In the genomic region with DNA sequence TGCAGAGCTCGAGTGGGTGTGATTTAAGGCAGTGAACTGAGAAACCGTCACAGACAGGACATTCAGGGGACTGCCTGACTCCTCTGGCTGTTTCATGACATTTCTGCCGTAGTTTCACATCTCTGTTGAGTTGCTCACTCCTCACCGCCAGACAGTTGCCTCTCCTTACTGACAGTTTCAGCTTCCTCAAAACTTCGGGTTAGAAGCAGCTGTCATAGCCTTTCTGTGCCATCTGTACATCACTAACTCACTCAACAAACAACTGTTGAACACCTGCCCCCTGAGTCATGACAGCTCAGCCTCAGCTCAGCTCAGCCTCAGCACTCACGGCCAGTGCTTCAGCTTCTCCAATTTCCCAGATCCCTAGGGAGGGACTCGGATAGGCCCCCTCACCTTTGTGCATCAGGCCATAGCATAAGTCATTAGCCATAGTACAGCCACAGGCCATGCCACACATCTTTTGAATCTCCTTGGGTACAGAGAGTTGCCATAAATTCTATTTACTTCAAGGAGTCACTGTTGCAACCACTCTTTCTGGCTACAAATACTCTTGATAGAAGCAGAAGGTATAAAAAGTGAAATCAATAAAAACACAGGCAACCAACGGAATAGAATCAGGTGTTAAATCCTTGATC, we compare ENCODE assay signal across 8 cellular contexts. TPM values are rescaled to one million over a fixed set of nuclear protein-coding genes. Genes with fewer than 3 reads are reported as not detected.
DNase-seq lines count a peak whose midpoint lies in the region; ATAC-seq and TF ChIP-seq lines count a peak whose summit lies in the region.

No MANE protein-coding gene starts in this region.

- peaks cover 12% of the 10 kb centered on the region for H3K27me3 Mint-ChIP-seq in activated CD4-positive, alpha-beta memory T cell treated with anti-CD3 and anti-CD28 coated beads for 36 hours

- H3K36me3 ChIP-seq in GM06990 (ENCODE audit: control insufficient read depth, insufficient read depth, low read length) (no peaks in the 10 kb centered on the region), spleen (no peaks in the 10 kb centered on the region), PC-9 (ENCODE audit: low read depth) (no peaks in the 10 kb centered on the region)

- H3K9me3 ChIP-seq in spleen (no peaks in the 10 kb centered on the region), PC-9 (ENCODE audit: insufficient read depth, low read depth) (no peaks in the 10 kb centered on the region)

- 30 to 49% (median 35%) methylated on average over 8 of the region's 8 CpGs for WGBS in spleen, 5 donors

- no peaks in the 10 kb centered on the region for H3K27me3 ChIP-seq in GM06990 (replicated peaks; ENCODE audit: control insufficient read depth, insufficient read depth, low read length)
- peaks cover 0 to 7% (median 0%) of the 10 kb centered on the region in 7 donors for H3K27me3 ChIP-seq in spleen (replicated peaks in 1 of 7)
- H3K27me3 ChIP-seq in PC-9 (ENCODE audit: insufficient read depth, low read depth) = peaks cover 11% of the 10 kb centered on the region

- TF ChIP-seq CTCF in GM06990 (IDR thresholded peaks at IDR 0.05; ENCODE audit: insufficient read depth, low read length, poor library complexity, severe bottlenecking) = no peak
- TF ChIP-seq CTCF in spleen (IDR thresholded peaks at IDR 0.05 in 8 of 11, conservative IDR thresholded peaks at IDR 0.05 in 3 of 11) = no peak
- TF ChIP-seq CTCF in PC-9 (conservative IDR thresholded peaks at IDR 0.05) = no peak

- H3K4me2 ChIP-seq in PC-9 = no peak overlapping the region

- peaks cover 5% of the 10 kb centered on the region for H3K9me3 Mint-ChIP-seq in activated CD4-positive, alpha-beta memory T cell treated with anti-CD3 and anti-CD28 coated beads for 36 hours

- H3K4me3 ChIP-seq in GM06990 (replicated peaks; ENCODE audit: low read depth, low read length) = peak overlapping the region; percentile 6; the same call in 1 of the 2 replicates
- H3K4me3 ChIP-seq in spleen = peak overlapping the region in 1 of 8 donors; percentile 44
- no peak overlapping the region for H3K4me3 ChIP-seq in PC-9

- no peaks in the 10 kb centered on the region for H3K79me2 ChIP-seq in PC-9 (ENCODE audit: low read depth)

- H3K4me1 ChIP-seq in spleen (peaks cover 3 to 41% (median 25%) of the 10 kb centered on the region in 6 donors), PC-9 (replicated peaks; ENCODE audit: insufficient read depth) (no peaks in the 10 kb centered on the region)

- POLR2A ChIA-PET in activated CD4-positive, alpha-beta memory T cell treated with anti-CD3 and anti-CD28 coated beads for 36 hours (lab: Charles Lee) = interaction anchor here (0.7 kb wide), 1 partner anchor 1092 kb away, joined by 3 read pairs; no protein-coding TSS in a partner anchor
- POLR2A ChIA-PET in PC-9 (lab: Charles Lee; ENCODE audit: unreplicated experiment) = no interaction called here

- intact Hi-C loops in activated CD4-positive, alpha-beta memory T cell treated with anti-CD3 and anti-CD28 coated beads for 36 hours (cut with micrococcal nuclease) = no loop called here
- intact Hi-C loops in spleen (cut with DNase I; ENCODE audit: low total_unique reads) = loop anchor here (10.0 kb wide), 1 partner anchor 45 kb away; no protein-coding TSS in a partner anchor
- intact Hi-C loops in PC-9 (cut with micrococcal nuclease; ENCODE audit: unreplicated experiment) = no loop called here

- no peaks in the 10 kb centered on the region for H3F3A ChIP-seq in PC-9 (ENCODE audit: insufficient read depth, low read depth)

- CTCF ChIA-PET in activated CD4-positive, alpha-beta memory T cell treated with anti-CD3 and anti-CD28 coated beads for 36 hours (lab: Charles Lee) = no interaction called here
- CTCF ChIA-PET in PC-9 (lab: Charles Lee) = no interaction called here

- peaks cover 14% of the 10 kb centered on the region for H3K4me1 Mint-ChIP-seq in activated CD4-positive, alpha-beta memory T cell treated with anti-CD3 and anti-CD28 coated beads for 36 hours (ENCODE audit: low read depth)

- H3K27ac ChIP-seq in spleen (peak overlapping the region; percentile 30 to 93 (median 84)), PC-9 (no peak overlapping the region)

- no peak overlapping the region for H2AFZ ChIP-seq in PC-9

- no peaks in the 10 kb centered on the region for H3K36me3 Mint-ChIP-seq in activated CD4-positive, alpha-beta memory T cell treated with anti-CD3 and anti-CD28 coated beads for 36 hours

- H3K27ac Mint-ChIP-seq in activated CD4-positive, alpha-beta memory T cell treated with anti-CD3 and anti-CD28 coated beads for 36 hours = peak overlapping the region; percentile 2

- peaks cover under 1% of the 10 kb centered on the region; the same call in 1 of the 2 replicates for H3K9me2 ChIP-seq in PC-9 (ENCODE audit: insufficient read depth)

- H3K4me3 Mint-ChIP-seq in activated CD4-positive, alpha-beta memory T cell treated with anti-CD3 and anti-CD28 coated beads for 36 hours = no peak overlapping the region

- ATAC-seq in GM19395 (IDR thresholded peaks at IDR 0.05; ENCODE audit: unreplicated experiment) (peak; percentile 88), HG03354 (IDR thresholded peaks at IDR 0.05; ENCODE audit: poor library complexity, severe bottlenecking, unreplicated experiment) (peak; percentile 93)

- no peaks in the 10 kb centered on the region for H4K20me1 ChIP-seq in PC-9 (ENCODE audit: insufficient read depth)

- BruUV-seq in PC-9 (replicated peaks; lab: Mats Ljungman, UMichigan) = no TSS peak

- DNase-seq in GM06990 (ENCODE audit: extremely low read depth, insufficient read length) (peak; percentile 84), spleen (peak; percentile 81), PC-9 (no peak), ecto neural progenitor cell (ENCODE audit: low spot score) (no peak), COLO829 (ENCODE audit: low spot score) (no peak)
- peak; percentile 43 for DNase-seq in activated CD4-positive, alpha-beta memory T cell treated with anti-CD3 and anti-CD28 coated beads for 36 hours

- no peak for TF ChIP-seq POLR2A in spleen (IDR thresholded peaks at IDR 0.05)

RNA-seq across cellular contexts. Expression of a gene that starts 6.2 kb away (rescaled TPM):
- total RNA-seq in activated CD4-positive, alpha-beta memory T cell treated with anti-CD3 and anti-CD28 coated beads for 36 hours = 10 to 100 TPM; 15.5 to 19.3 TPM
- total RNA-seq in spleen = 10 to 100 TPM; 37.8 to 92.4 (median 49.0) TPM
- polyA plus RNA-seq in spleen = 10 to 100 TPM; 19.0 to 22.7 (median 21.6) TPM
- 14.3 and 18.9 TPM in 2 replicates for total RNA-seq in PC-9 (2021)

RNA-seq across cellular contexts. Expression of a gene that starts 23.3 kb away (rescaled TPM):
- not detected for total RNA-seq in activated CD4-positive, alpha-beta memory T cell treated with anti-CD3 and anti-CD28 coated beads for 36 hours
- total RNA-seq in spleen = 10 to 100 TPM in 6 of 7 donors, 1 to 10 TPM in 1; 7.8 to 41.4 (median 21.3) TPM
- polyA plus RNA-seq in spleen = 1 to 10 TPM in 2 of 3 donors, under 1 TPM in 1; 0.41 to 3.2 (median 1.6) TPM
- total RNA-seq in PC-9 (2021) = not detected in 2 replicates

Comparison
In these comparisons a context has a peak if more than half of its experiments do, and no peak if none do; other contexts are left out.
1. DNase-seq: peak in GM06990 (single experiment), activated CD4-positive, alpha-beta memory T cell treated with anti-CD3 and anti-CD28 coated beads for 36 hours (single experiment) and spleen (single experiment); none in PC-9 (0 of 2), ecto neural progenitor cell (single experiment) and COLO829 (single experiment).